In the genomic region with DNA sequence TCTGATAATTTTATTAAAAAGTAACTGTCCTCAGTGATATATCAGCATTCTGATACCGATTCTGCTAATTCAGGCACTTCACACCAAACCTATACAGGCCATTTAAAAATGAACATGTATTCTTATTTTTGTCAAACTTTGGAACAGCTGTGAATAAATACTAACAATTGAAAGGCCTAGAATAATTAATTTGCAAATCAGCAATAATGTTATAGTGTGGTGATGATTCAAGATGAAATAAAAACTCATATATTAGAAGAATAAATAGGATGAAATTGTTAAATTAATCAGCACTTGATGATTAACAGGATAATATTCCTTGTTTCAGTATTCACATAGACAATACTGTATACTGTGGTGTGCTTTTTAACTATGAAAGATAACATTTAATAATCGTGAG, we compare ENCODE assay signal across 13 cellular contexts. TPM values are rescaled to one million over a fixed set of nuclear protein-coding genes. Genes with fewer than 3 reads are reported as not detected.
DNase-seq lines count a peak whose midpoint lies in the region; ATAC-seq and TF ChIP-seq lines count a peak whose summit lies in the region.
"Had no signal": no experiment of that assay in that cellular context is flagged by ENCODE, and none has a peak within 500 bp of the region (broad histone marks: within the 10 kb centered on the region; RNA-seq: fewer than 3 reads in every experiment).

No MANE protein-coding gene starts in this region.

- peak overlapping the region; percentile 7 for H3K4me3 Mint-ChIP-seq in activated T-helper 2 cell treated with anti-CD3 and anti-CD28 coated beads, Interferon-gamma antibody, Interleukin-2, Interleukin-4, amounts not matched to agents 10 μg/mL and 5 μg/mL and 100 μg/mL, durations not matched to agents 14 hours and 24 hours and 36 hours (ENCODE audit: low read depth)
- H3K4me3 Mint-ChIP-seq: endodermal cell had no signal

- no peak for TF ChIP-seq EP300 in sigmoid colon (IDR thresholded peaks at IDR 0.05)

- peaks cover 30% of the 10 kb centered on the region for H3K79me2 ChIP-seq in GM23248 (ENCODE audit: insufficient read depth)

- TF ChIP-seq CTCF in sigmoid colon (IDR thresholded peaks at IDR 0.05): no peak

- peaks cover 20% of the 10 kb centered on the region for H3K4me1 Mint-ChIP-seq in activated T-helper 2 cell treated with anti-CD3 and anti-CD28 coated beads, Interferon-gamma antibody, Interleukin-2, Interleukin-4, amounts not matched to agents 10 μg/mL and 5 μg/mL and 100 μg/mL, durations not matched to agents 14 hours and 24 hours and 36 hours (ENCODE audit: low read depth)

- peak overlapping the region; percentile 98 for H3K9ac ChIP-seq in GM23248

- H3K4me1 ChIP-seq in GM23248 (ENCODE audit: insufficient read depth) (peaks cover 27% of the 10 kb centered on the region; the same call in 1 of the 2 replicates), sigmoid colon (peaks cover 0 to 31% (median 4%) of the 10 kb centered on the region in 4 donors)

- no peaks in the 10 kb centered on the region for H3K27me3 ChIP-seq in GM23248 (replicated peaks; ENCODE audit: insufficient read depth)
- no peaks in the 10 kb centered on the region for H3K27me3 ChIP-seq in sigmoid colon
- H3K27me3 ChIP-seq: Peyer's patch had no signal

- intact Hi-C loops in activated T-helper 2 cell treated with anti-CD3 and anti-CD28 coated beads, Interferon-gamma antibody, Interleukin-2, Interleukin-4, amounts not matched to agents 10 μg/mL and 5 μg/mL and 100 μg/mL, durations not matched to agents 14 hours and 24 hours and 36 hours (cut with micrococcal nuclease): loop anchor here (10.0 kb wide), 2 partner anchors 215 to 565 kb away; no protein-coding TSS in a partner anchor
- intact Hi-C loops in sigmoid colon (cut with DNase I): loop anchor here (10.0 kb wide), 1 partner anchor 535 kb away; the partner anchor contains the start of gene EPS15

- H3K27ac Mint-ChIP-seq in activated T-helper 2 cell treated with anti-CD3 and anti-CD28 coated beads, Interferon-gamma antibody, Interleukin-2, Interleukin-4, amounts not matched to agents 10 μg/mL and 5 μg/mL and 100 μg/mL, durations not matched to agents 14 hours and 24 hours and 36 hours: no peak overlapping the region
- H3K27ac Mint-ChIP-seq: endodermal cell had no signal

- no peaks in the 10 kb centered on the region for H3K36me3 ChIP-seq in GM23248 (ENCODE audit: low read depth)
- H3K36me3 ChIP-seq in sigmoid colon: no peaks in the 10 kb centered on the region
- H3K36me3 ChIP-seq: Peyer's patch had no signal

- no peak overlapping the region for H3K27ac ChIP-seq in GM23248
- peak overlapping the region; percentile 93 to 99 (median 98) for H3K27ac ChIP-seq in sigmoid colon

- H3K9me3 ChIP-seq in GM23248 (ENCODE audit: low read depth): no peaks in the 10 kb centered on the region
- H3K9me3 ChIP-seq in sigmoid colon: no peaks in the 10 kb centered on the region
- H3K9me3 ChIP-seq: Peyer's patch had no signal

- peaks cover 7% of the 10 kb centered on the region; the same call in 1 of the 2 replicates for H3F3A ChIP-seq in GM23248 (ENCODE audit: insufficient read depth)

- H3K27me3 Mint-ChIP-seq in activated T-helper 2 cell treated with anti-CD3 and anti-CD28 coated beads, Interferon-gamma antibody, Interleukin-2, Interleukin-4, amounts not matched to agents 10 μg/mL and 5 μg/mL and 100 μg/mL, durations not matched to agents 14 hours and 24 hours and 36 hours (ENCODE audit: low read depth): peaks cover 60% of the 10 kb centered on the region

- no peaks in the 10 kb centered on the region for H3K9me2 ChIP-seq in GM23248 (ENCODE audit: insufficient read depth)

- peak overlapping the region; percentile 95 for H2AFZ ChIP-seq in GM23248

- H3K36me3 Mint-ChIP-seq in activated T-helper 2 cell treated with anti-CD3 and anti-CD28 coated beads, Interferon-gamma antibody, Interleukin-2, Interleukin-4, amounts not matched to agents 10 μg/mL and 5 μg/mL and 100 μg/mL, durations not matched to agents 14 hours and 24 hours and 36 hours (ENCODE audit: low read depth): peaks cover 15% of the 10 kb centered on the region

- 96 to 98% methylated on average over 2 of the region's 2 CpGs for WGBS in GM23248 (ENCODE audit: low coverage in 1 of 2, low lambda C conversion rate in 2 of 2, missing lambda C conversion rate in 2 of 2), 2 experiments
- WGBS in sigmoid colon, 2 donors: 86 to 90% methylated on average over 2 of the region's 2 CpGs

- in situ Hi-C loops in GM23248 (cut with MboI): no loop called here

- ATAC-seq in HG02885 (IDR thresholded peaks at IDR 0.05; ENCODE audit: poor library complexity, unreplicated experiment) (no peak), HG02610 (IDR thresholded peaks at IDR 0.05; ENCODE audit: unreplicated experiment) (no peak), GM21723 (IDR thresholded peaks at IDR 0.05; ENCODE audit: unreplicated experiment) (no peak)

- H3K4me3 ChIP-seq in GM23248: peak overlapping the region; percentile 82; the same call in 1 of the 2 replicates
- peak overlapping the region in 2 of 4 donors; percentile 68 to 96 for H3K4me3 ChIP-seq in sigmoid colon

- H3K9me3 Mint-ChIP-seq in activated T-helper 2 cell treated with anti-CD3 and anti-CD28 coated beads, Interferon-gamma antibody, Interleukin-2, Interleukin-4, amounts not matched to agents 10 μg/mL and 5 μg/mL and 100 μg/mL, durations not matched to agents 14 hours and 24 hours and 36 hours: no peaks in the 10 kb centered on the region
- H3K9me3 Mint-ChIP-seq: endodermal cell had no signal

- DNase-seq in NCI-H2029 treated with DMSO at 0.1 percent for 48 hours (lab: John Stamatoyannopoulos, UW) (peak; percentile 88), NCI-H2029 (lab: John Stamatoyannopoulos, UW) (no peak), GM23248 (no peak), sigmoid colon (no peak)
- no peak for DNase-seq in activated T-helper 2 cell treated with anti-CD3 and anti-CD28 coated beads, Interferon-gamma antibody, Interleukin-2, Interleukin-4, amounts not matched to agents 10 μg/mL and 5 μg/mL and 100 μg/mL, durations not matched to agents 14 hours and 24 hours and 36 hours (ENCODE audit: low spot score)
- DNase-seq: aorta, endodermal cell, head of caudate nucleus, occipital lobe, Peyer's patch had no signal

- H3K4me2 ChIP-seq in GM23248 (ENCODE audit: unreplicated experiment): peak overlapping the region; percentile 87

- H4K20me1 ChIP-seq in GM23248 (ENCODE audit: insufficient read depth): no peaks in the 10 kb centered on the region

- TF ChIP-seq POLR2A in sigmoid colon (IDR thresholded peaks at IDR 0.05): no peak

RNA-seq across cellular contexts. Expression of gene CDKN2C, which starts 9.9 kb away (rescaled TPM):
- total RNA-seq in GM23248 (2014; rRNA removed; shearing (Covaris generic)): 17.3 and 19.2 TPM in 2 replicates
- polyA plus RNA-seq in GM23248 (2016; fragmentation: Nextera tagmentation; extraction: Ambion mirVana) (11.7 and 12.6 TPM in 2 replicates), sigmoid colon (10 to 100 TPM; 10.9 to 13.5 (median 12.0) TPM)
- 14.5 and 15.1 TPM in 2 replicates for total RNA-seq in activated T-helper 2 cell treated with anti-CD3 and anti-CD28 coated beads, Interferon-gamma antibody, Interleukin-2, Interleukin-4, amounts not matched to agents 10 μg/mL and 5 μg/mL and 100 μg/mL, durations not matched to agents 14 hours and 24 hours and 36 hours
- total RNA-seq in sigmoid colon: 10 to 100 TPM; 25.8 to 31.7 (median 29.6) TPM

RNA-seq across cellular contexts. Expression of gene FAF1, which starts 19.9 kb away (rescaled TPM):
- 49.1 and 53.9 TPM in 2 replicates for total RNA-seq in GM23248 (2014; rRNA removed; shearing (Covaris generic))
- polyA plus RNA-seq in GM23248 (2016; fragmentation: Nextera tagmentation; extraction: Ambion mirVana): 7.2 and 9.5 TPM in 2 replicates
- total RNA-seq in activated T-helper 2 cell treated with anti-CD3 and anti-CD28 coated beads, Interferon-gamma antibody, Interleukin-2, Interleukin-4, amounts not matched to agents 10 μg/mL and 5 μg/mL and 100 μg/mL, durations not matched to agents 14 hours and 24 hours and 36 hours: 59.7 and 65.3 TPM in 2 replicates
- 10 to 100 TPM; 53.9 to 59.3 (median 55.6) TPM for total RNA-seq in sigmoid colon
- 10 to 100 TPM; 27.5 to 39.0 (median 31.0) TPM for polyA plus RNA-seq in sigmoid colon
